In genomic region chr12:113339540-113339939, GRCh38 we compare ENCODE assay signal across 29 cellular contexts.
"Had no signal": no experiment of that assay in that cellular context is flagged by ENCODE, and none has a peak within 500 bp of the region (broad histone marks: within the 10 kb centered on the region; RNA-seq: fewer than 3 reads in every experiment).

No MANE protein-coding gene starts in this region.

- H3K36me3 Mint-ChIP-seq: stimulated activated effector memory CD8-positive, alpha-beta T cell treated with anti-CD3 and anti-CD28 coated beads, Interleukin-12 subunit alpha, Interleukin-12 subunit beta, amount 100 ng/mL, for 72 hours; stimulated activated memory B cell treated with anti-CD40 and anti-IgM and Interleukin-4, amounts not matched to agents 10 μg/mL and 1 μg/mL and 100 μg/mL, for 72 hours; stimulated activated naive B cell treated with anti-CD40 and anti-IgM and Interleukin-4, amounts not matched to agents 10 μg/mL and 1 μg/mL and 100 μg/mL, for 72 hours; type B pancreatic cell had no signal

- ATAC-seq: stimulated activated effector memory CD8-positive, alpha-beta T cell treated with anti-CD3 and anti-CD28 coated beads, Interleukin-12 subunit alpha, Interleukin-12 subunit beta, amount 100 ng/mL, for 72 hours; stimulated activated memory B cell treated with anti-CD40 and anti-IgM and Interleukin-4, amounts not matched to agents 10 μg/mL and 1 μg/mL and 100 μg/mL, for 72 hours; stimulated activated naive B cell treated with anti-CD40 and anti-IgM and Interleukin-4, amounts not matched to agents 10 μg/mL and 1 μg/mL and 100 μg/mL, for 72 hours; stimulated activated naive CD8-positive, alpha-beta T cell treated with anti-CD3 and anti-CD28 coated beads, Interleukin-15, amount 100 ng/mL, for 72 hours; stimulated activated naive CD8-positive, alpha-beta T cell treated with anti-CD3 and anti-CD28 coated beads, Interleukin-15, Interleukin-2, amounts not matched to agents 100 U/mL and 50 U/mL, for 24 hours; upper lobe of right lung had no signal

- H3K4me1 Mint-ChIP-seq: stimulated activated effector memory CD8-positive, alpha-beta T cell treated with anti-CD3 and anti-CD28 coated beads, Interleukin-12 subunit alpha, Interleukin-12 subunit beta, amount 100 ng/mL, for 72 hours had no signal

- H3K9me3 ChIP-seq: stomach, suprapubic skin, testis, thoracic aorta, thyroid gland, tibial artery, tibial nerve, transverse colon, upper lobe of left lung, upper lobe of right lung, uterus, vagina had no signal

- H3K4me3 Mint-ChIP-seq: stimulated activated effector memory CD8-positive, alpha-beta T cell treated with anti-CD3 and anti-CD28 coated beads, Interleukin-12 subunit alpha, Interleukin-12 subunit beta, amount 100 ng/mL, for 72 hours; stimulated activated memory B cell treated with anti-CD40 and anti-IgM and Interleukin-4, amounts not matched to agents 10 μg/mL and 1 μg/mL and 100 μg/mL, for 72 hours; stimulated activated naive B cell treated with anti-CD40 and anti-IgM and Interleukin-4, amounts not matched to agents 10 μg/mL and 1 μg/mL and 100 μg/mL, for 72 hours; stimulated activated naive CD8-positive, alpha-beta T cell treated with anti-CD3 and anti-CD28 coated beads, Interleukin-15, amount 100 ng/mL, for 72 hours; stimulated activated naive CD8-positive, alpha-beta T cell treated with anti-CD3 and anti-CD28 coated beads, Interleukin-15, Interleukin-2, amounts not matched to agents 100 ng/mL and 50 ng/mL, for 24 hours; type B pancreatic cell had no signal

- H3K4me1 ChIP-seq: testis, uterus had no signal

- H3K27me3 Mint-ChIP-seq: stimulated activated naive B cell treated with anti-CD40 and anti-IgM and Interleukin-4, amounts not matched to agents 10 μg/mL and 1 μg/mL and 100 μg/mL, for 72 hours; stimulated activated naive CD8-positive, alpha-beta T cell treated with anti-CD3 and anti-CD28 coated beads, Interleukin-15, amount 100 ng/mL, for 72 hours; stimulated activated naive CD8-positive, alpha-beta T cell treated with anti-CD3 and anti-CD28 coated beads, Interleukin-15, Interleukin-2, amounts not matched to agents 100 ng/mL and 50 ng/mL, for 24 hours had no signal

- H3K4me3 ChIP-seq: stomach, suprapubic skin, testis, thoracic aorta, thyroid gland, tibial artery, tibial nerve, transverse colon, upper lobe of left lung, upper lobe of right lung, uterus, vagina had no signal

- DNase-seq: stimulated activated CD4-positive, alpha-beta T cell treated with anti-CD3 and anti-CD28 coated beads, Interleukin-2, amount 100 ng/mL, for 48 hours; stimulated activated CD4-positive, alpha-beta T cell treated with anti-CD3 and anti-CD28 coated beads, Interleukin-4, amount 100 ng/mL, for 1 hour; stimulated activated CD4-positive, alpha-beta T cell treated with anti-CD3 and anti-CD28 coated beads, Interleukin-4, amount 100 ng/mL, for 24 hours; stimulated activated CD4-positive, alpha-beta T cell treated with anti-CD3 and anti-CD28 coated beads, Interleukin-4, amount 100 ng/mL, for 4 hours; stimulated activated CD8-positive, alpha-beta memory T cell treated with anti-CD3 and anti-CD28 coated beads, Interleukin-4, amount 100 ng/mL, for 48 hours; stimulated activated naive B cell treated with anti-CD40 and anti-IgM and Interleukin-4, amounts not matched to agents 10 μg/mL and 1 μg/mL and 100 μg/mL, for 72 hours; stimulated activated naive CD4-positive, alpha-beta T cell; stimulated activated naive CD4-positive, alpha-beta T cell treated with Interleukin-2 at 50 U/mL for 16 hours; stimulated activated naive CD8-positive, alpha-beta T cell treated with anti-CD3 and anti-CD28 coated beads, Interleukin-15, amount 100 ng/mL, for 72 hours; stimulated activated naive CD8-positive, alpha-beta T cell treated with anti-CD3 and anti-CD28 coated beads, Interleukin-15, Interleukin-2, amounts not matched to agents 100 U/mL and 50 U/mL, for 24 hours; stomach; substantia nigra; testis; thyroid gland; tibial artery; transverse colon; trophoblast cell; upper lobe of left lung; upper lobe of right lung; uterus had no signal

- H3K36me3 ChIP-seq: stomach, suprapubic skin, thoracic aorta, thyroid gland, tibial artery, tibial nerve, transverse colon, upper lobe of left lung, upper lobe of right lung, uterus, vagina had no signal

- H3K27me3 ChIP-seq: stomach, suprapubic skin, testis, thyroid gland, tibial artery, tibial nerve, transverse colon, upper lobe of left lung, upper lobe of right lung, uterus, vagina had no signal

- H3K9me3 Mint-ChIP-seq: stimulated activated effector memory CD8-positive, alpha-beta T cell treated with anti-CD3 and anti-CD28 coated beads, Interleukin-12 subunit alpha, Interleukin-12 subunit beta, amount 100 ng/mL, for 72 hours; stimulated activated memory B cell treated with anti-CD40 and anti-IgM and Interleukin-4, amounts not matched to agents 10 μg/mL and 1 μg/mL and 100 μg/mL, for 72 hours; stimulated activated naive B cell treated with anti-CD40 and anti-IgM and Interleukin-4, amounts not matched to agents 10 μg/mL and 1 μg/mL and 100 μg/mL, for 72 hours; stimulated activated naive CD8-positive, alpha-beta T cell treated with anti-CD3 and anti-CD28 coated beads, Interleukin-15, amount 100 ng/mL, for 72 hours; stimulated activated naive CD8-positive, alpha-beta T cell treated with anti-CD3 and anti-CD28 coated beads, Interleukin-15, Interleukin-2, amounts not matched to agents 100 ng/mL and 50 ng/mL, for 24 hours; type B pancreatic cell had no signal

- H3K27ac ChIP-seq: stomach, suprapubic skin, testis, thoracic aorta, thyroid gland, tibial artery, tibial nerve, transverse colon, upper lobe of left lung, upper lobe of right lung, uterus, vagina had no signal

- H3K27ac Mint-ChIP-seq: stimulated activated effector memory CD8-positive, alpha-beta T cell treated with anti-CD3 and anti-CD28 coated beads, Interleukin-12 subunit alpha, Interleukin-12 subunit beta, amount 100 ng/mL, for 72 hours; stimulated activated memory B cell treated with anti-CD40 and anti-IgM and Interleukin-4, amounts not matched to agents 10 μg/mL and 1 μg/mL and 100 μg/mL, for 72 hours; stimulated activated naive B cell treated with anti-CD40 and anti-IgM and Interleukin-4, amounts not matched to agents 10 μg/mL and 1 μg/mL and 100 μg/mL, for 72 hours; stimulated activated naive CD8-positive, alpha-beta T cell treated with anti-CD3 and anti-CD28 coated beads, Interleukin-15, amount 100 ng/mL, for 72 hours; stimulated activated naive CD8-positive, alpha-beta T cell treated with anti-CD3 and anti-CD28 coated beads, Interleukin-15, Interleukin-2, amounts not matched to agents 100 ng/mL and 50 ng/mL, for 24 hours; type B pancreatic cell had no signal

- FAIRE-seq: urothelium cell line had no signal
